ENCODE assay signal across 8 cellular contexts in the genomic region with DNA sequence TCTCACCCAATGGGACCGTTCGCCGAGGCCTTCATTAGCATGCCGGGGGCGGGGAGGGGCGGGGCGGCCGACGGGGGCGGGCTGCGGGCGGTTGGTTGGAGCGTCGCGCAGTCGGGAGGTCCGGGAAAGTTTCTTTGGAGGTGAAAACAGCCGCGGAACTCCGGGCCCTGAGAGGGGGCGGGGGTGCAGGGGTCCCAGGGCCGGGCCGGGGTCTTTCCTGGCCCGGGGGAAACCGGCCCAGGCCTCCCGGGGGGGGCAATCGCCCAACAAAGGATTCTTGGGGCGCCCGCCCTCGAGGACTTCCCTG. TPM values are rescaled to one million over a fixed set of nuclear protein-coding genes. Genes with fewer than 3 reads are reported as not detected.
DNase-seq lines count a peak whose midpoint lies in the region; ATAC-seq, FAIRE-seq and TF ChIP-seq lines count a peak whose summit lies in the region.

Gene HMG20B, plus strand, starts transcription at position 90 of the 307 bp plus-strand sequence. CDS start 366 bp downstream, outside the sequence.

- H3K27me3 Mint-ChIP-seq in T-helper 1 cell treated with Interleukin-12 subunit alpha and Interleukin-12 subunit beta and Interleukin-4 antibody, amounts not matched to agents 30 μg/mL and 1 μg/mL, for 36 hours (ENCODE audit: low read depth): no peaks in the 10 kb centered on the region

- peaks cover 5% of the 10 kb centered on the region for H3K4me1 Mint-ChIP-seq in T-helper 1 cell treated with Interleukin-12 subunit alpha and Interleukin-12 subunit beta and Interleukin-4 antibody, amounts not matched to agents 30 μg/mL and 1 μg/mL, for 36 hours (ENCODE audit: low read depth)

- FAIRE-seq in frontal cortex (lab: Jason Lieb, UNC): no peak
- no peak for FAIRE-seq in D721Med (lab: Jason Lieb, UNC)

- no peak for TF ChIP-seq CTCF in D721Med (IDR thresholded peaks at IDR 0.05; ENCODE audit: insufficient read depth, missing control alignments)

- H3K9me3 Mint-ChIP-seq in T-helper 1 cell treated with Interleukin-12 subunit alpha and Interleukin-12 subunit beta and Interleukin-4 antibody, amounts not matched to agents 30 μg/mL and 1 μg/mL, for 36 hours: no peaks in the 10 kb centered on the region

- intact Hi-C loops in posterior vena cava (cut with DNase I): no loop called here

- peaks cover 9% of the 10 kb centered on the region for H3K36me3 Mint-ChIP-seq in T-helper 1 cell treated with Interleukin-12 subunit alpha and Interleukin-12 subunit beta and Interleukin-4 antibody, amounts not matched to agents 30 μg/mL and 1 μg/mL, for 36 hours (ENCODE audit: low read depth)

- DNase-seq in frontal cortex (ENCODE audit: low spot score in 2 of 2) (no peak), posterior vena cava (ENCODE audit: low spot score) (no peak), MV-4-11 (lab: John Stamatoyannopoulos, UW) (no peak), D721Med (ENCODE audit: insufficient read length, low spot score) (no peak), globus pallidus (ENCODE audit: low spot score) (no peak)

- H3K27ac Mint-ChIP-seq in T-helper 1 cell treated with Interleukin-12 subunit alpha and Interleukin-12 subunit beta and Interleukin-4 antibody, amounts not matched to agents 30 μg/mL and 1 μg/mL, for 36 hours: peak within 1 kb of the TSS; percentile 72

- peak; percentile 1 for ATAC-seq in GM18517 (IDR thresholded peaks at IDR 0.05; ENCODE audit: unreplicated experiment)
- no peak for ATAC-seq in activated CD4-positive, CD25-positive, alpha-beta regulatory T cell treated with anti-CD3 and anti-CD28 coated beads, Interleukin-2, amount 50 U/mL, for 24 hours

- peak within 1 kb of the TSS; percentile 76 for H3K4me3 Mint-ChIP-seq in T-helper 1 cell treated with Interleukin-12 subunit alpha and Interleukin-12 subunit beta and Interleukin-4 antibody, amounts not matched to agents 30 μg/mL and 1 μg/mL, for 36 hours

RNA-seq across cellular contexts. Expression of gene HMG20B, which starts in this region (rescaled TPM):
- total RNA-seq in frontal cortex (13.9 TPM), posterior vena cava (100 to 1,000 TPM in 1 of 2 donors, 10 to 100 TPM in 1; 96.8 to 111 TPM)
